8 cellular contexts compared by ENCODE assay signal in the genomic region with DNA sequence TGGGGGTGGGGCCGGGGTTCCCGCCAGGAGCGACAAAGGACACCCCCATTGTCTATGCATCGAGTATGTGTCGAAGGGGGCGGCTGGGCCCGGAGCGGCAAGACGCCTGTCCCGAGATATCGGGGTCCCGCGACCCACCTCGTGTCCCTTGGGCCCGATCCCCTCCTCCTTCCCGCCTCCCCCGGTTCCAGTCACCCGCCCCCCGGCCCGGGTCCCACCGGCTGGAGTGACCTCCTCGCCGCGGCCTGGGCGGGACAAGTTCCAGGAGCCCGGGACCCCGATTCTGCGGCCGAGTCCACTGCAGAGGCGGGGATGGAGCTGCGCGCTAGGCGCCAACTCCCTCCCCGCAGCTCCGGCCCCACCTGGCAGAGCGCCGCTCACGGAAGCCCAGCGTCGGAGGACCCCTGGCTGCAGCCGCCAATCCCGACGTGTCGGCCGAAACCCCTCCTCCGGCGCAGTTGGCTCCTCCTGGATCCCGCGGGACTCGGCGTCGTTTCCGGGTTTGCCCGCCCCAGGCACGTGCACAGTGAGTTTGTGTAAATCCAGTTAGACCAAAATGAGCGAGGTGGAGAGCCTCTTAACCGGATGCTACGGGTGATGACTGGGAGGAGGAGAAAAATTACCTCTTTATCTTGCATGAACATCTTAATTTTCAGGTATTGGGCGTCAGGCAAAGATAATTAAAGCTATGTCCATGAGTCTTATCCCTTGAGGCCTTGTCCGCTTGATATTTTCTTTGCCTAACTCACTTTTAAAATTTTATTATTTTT. TPM values are rescaled to one million over a fixed set of nuclear protein-coding genes. Genes with fewer than 3 reads are reported as not detected.
DNase-seq lines count a peak whose midpoint lies in the region; ATAC-seq and TF ChIP-seq lines count a peak whose summit lies in the region.

A gene (minus strand): TSS at position 434 of the 770 bp plus-strand sequence. CDS start 493 bp downstream, outside the sequence.

- H3K9me3 Mint-ChIP-seq in activated CD4-positive, alpha-beta T cell treated with anti-CD3 and anti-CD28 coated beads, Interleukin-2, amount 10 ng/mL, durations not matched to agents 24 days and 14 days = no peaks in the 10 kb centered on the region

- peaks cover 28% of the 10 kb centered on the region for H3K4me1 Mint-ChIP-seq in activated CD4-positive, alpha-beta T cell treated with anti-CD3 and anti-CD28 coated beads, Interleukin-2, amount 10 ng/mL, durations not matched to agents 24 days and 14 days

- intact Hi-C loops in activated CD4-positive, alpha-beta T cell treated with anti-CD3 and anti-CD28 coated beads, Interleukin-2, amount 10 ng/mL, durations not matched to agents 24 days and 14 days (cut with micrococcal nuclease) = loop anchor here (1.0 to 10.0 kb wide), 2 partner anchors 60 to 120 kb away; a partner anchor contains a TSS
- intact Hi-C loops in colonic mucosa (cut with DNase I) = loop anchor here (10.0 kb wide), 1 partner anchor 50 kb away; a partner anchor contains a TSS

- peak within 1 kb of the TSS; percentile 83 for H3K4me3 ChIP-seq in colonic mucosa

- DNase-seq in GF-D8 (lab: John Stamatoyannopoulos, UW) (peak; percentile 91), NCI-H510A treated with DMSO at 0.1 percent for 48 hours (lab: John Stamatoyannopoulos, UW) (peak; percentile 78), colonic mucosa (peak; percentile 95)
- peak; percentile 96 for DNase-seq in activated CD4-positive, alpha-beta T cell treated with anti-CD3 and anti-CD28 coated beads, Interleukin-2, amount 10 ng/mL, durations not matched to agents 24 days and 14 days
- DNase-seq in stimulated activated CD4-positive, alpha-beta T cell treated with anti-CD3 and anti-CD28 coated beads, Interleukin-1b, Interleukin-23, amount 100 ng/mL, for 4 hours (ENCODE audit: low read depth in 2 of 2) = peak; percentile 54 to 75

- peaks cover 5% of the 10 kb centered on the region for H3K4me1 ChIP-seq in colonic mucosa

- H3K9ac ChIP-seq in colonic mucosa (ENCODE audit: low read depth in 2 of 2, low read length in 2 of 2) = peak within 1 kb of the TSS; percentile 80 to 84

- H3K27ac Mint-ChIP-seq in activated CD4-positive, alpha-beta T cell treated with anti-CD3 and anti-CD28 coated beads, Interleukin-2, amount 10 ng/mL, durations not matched to agents 24 days and 14 days = peak within 1 kb of the TSS; percentile 86

- H3K36me3 ChIP-seq in colonic mucosa = no peaks in the 10 kb centered on the region

- H3K9me3 ChIP-seq in colonic mucosa = no peaks in the 10 kb centered on the region

- H3K27me3 ChIP-seq in colonic mucosa = no peaks in the 10 kb centered on the region
- H3K27me3 ChIP-seq in layer of hippocampus (ENCODE audit: control insufficient read depth, insufficient read depth, low read length) = no peaks in the 10 kb centered on the region

- no peak for TF ChIP-seq CTCF in colonic mucosa (IDR thresholded peaks at IDR 0.05)

- ATAC-seq in HG02885 (IDR thresholded peaks at IDR 0.05; ENCODE audit: poor library complexity, unreplicated experiment) (peak; percentile 40), HG03095 (IDR thresholded peaks at IDR 0.05; ENCODE audit: unreplicated experiment) (no peak)

- H3K36me3 Mint-ChIP-seq in activated CD4-positive, alpha-beta T cell treated with anti-CD3 and anti-CD28 coated beads, Interleukin-2, amount 10 ng/mL, durations not matched to agents 24 days and 14 days (ENCODE audit: low read depth) = peaks cover 15% of the 10 kb centered on the region

- H3K27me3 Mint-ChIP-seq in activated CD4-positive, alpha-beta T cell treated with anti-CD3 and anti-CD28 coated beads, Interleukin-2, amount 10 ng/mL, durations not matched to agents 24 days and 14 days = no peaks in the 10 kb centered on the region

- H3K27ac ChIP-seq in colonic mucosa (peak within 1 kb of the TSS; percentile 54), layer of hippocampus (ENCODE audit: low read depth, low read length) (peak within 1 kb of the TSS; percentile 77)

- peak within 1 kb of the TSS; percentile 92 for H3K4me3 Mint-ChIP-seq in activated CD4-positive, alpha-beta T cell treated with anti-CD3 and anti-CD28 coated beads, Interleukin-2, amount 10 ng/mL, durations not matched to agents 24 days and 14 days

RNA-seq across cellular contexts. Expression of the gene that starts here (rescaled TPM):
- 32.2 and 34.5 TPM in 2 replicates for total RNA-seq in activated CD4-positive, alpha-beta T cell treated with anti-CD3 and anti-CD28 coated beads, Interleukin-2, amount 10 ng/mL, durations not matched to agents 24 days and 14 days
- 10 to 100 TPM; 25.8 to 40.2 TPM for total RNA-seq in colonic mucosa
